Comparison of ENCODE assay signal across 2 cellular contexts in genomic region chr1:24606296-24606605, GRCh38.
TF ChIP-seq lines count a peak whose summit lies in the region.

No MANE protein-coding gene starts in this region.

TF ChIP-seq in K562, 482 proteins besides CTCF, POLR2A, EP300 and RAD21:
- TF ChIP-seq NFE2L1 (tag; IDR thresholded peaks at IDR 0.05; ENCODE audit: borderline replicate concordance, low read depth) (peak; percentile 42), MAFG (tag; conservative IDR thresholded peaks at IDR 0.05) (peak; percentile 86), C11orf30 (IDR thresholded peaks at IDR 0.05; ENCODE audit: low read depth) (peak; percentile 65), MAFF (IDR thresholded peaks at IDR 0.05; ENCODE audit: low read length) (peak; percentile 29; the same call in 1 of the 2 replicates), NFE2 (IDR thresholded peaks at IDR 0.05; ENCODE audit: low read depth) (peak; percentile 52), YBX1 (IDR thresholded peaks at IDR 0.05) (no peak), BACH1 (tag; IDR thresholded peaks at IDR 0.05) (0 out of 2 replicates have a peak, but pooled peaks have one; percentile 56), BCL6 (CRISPR knock-in tag; IDR thresholded peaks at IDR 0.05) (no peak), SRSF1 (IDR thresholded peaks at IDR 0.05; ENCODE audit: low read depth, low read length) (no peak), JUN (IDR thresholded peaks at IDR 0.05; ENCODE audit: borderline replicate concordance, low read depth, low read length) (no peak), JUN (CRISPR knock-in tag; IDR thresholded peaks at IDR 0.05; ENCODE audit: borderline replicate concordance) (no peak), ZNF316 (IDR thresholded peaks at IDR 0.05) (peak; percentile 65), ATF1 (CRISPR knock-in tag; IDR thresholded peaks at IDR 0.05) (no peak), ATF1 (tag; IDR thresholded peaks at IDR 0.05) (no peak), NFIC (IDR thresholded peaks at IDR 0.05) (no peak), ZC3H11A (IDR thresholded peaks at IDR 0.05; ENCODE audit: low read depth, low read length) (no peak)

TF ChIP-seq in HEK293T, 16 proteins besides CTCF, POLR2A, EP300 and RAD21:
- TF ChIP-seq LEF1 (IDR thresholded peaks at IDR 0.05; ENCODE audit: borderline replicate concordance) (no peak), FOXM1 (IDR thresholded peaks at IDR 0.05; ENCODE audit: borderline replicate concordance) (no peak), ELF4 (IDR thresholded peaks at IDR 0.05) (no peak), BHLHE40 (IDR thresholded peaks at IDR 0.05; ENCODE audit: borderline replicate concordance) (no peak), NFRKB (IDR thresholded peaks at IDR 0.05) (no peak), CTBP1 (IDR thresholded peaks at IDR 0.05; ENCODE audit: borderline replicate concordance) (no peak), ARNT (IDR thresholded peaks at IDR 0.05) (no peak), HDGF (IDR thresholded peaks at IDR 0.05; ENCODE audit: borderline replicate concordance) (no peak), PKNOX1 (IDR thresholded peaks at IDR 0.05) (no peak), L3MBTL2 (conservative IDR thresholded peaks at IDR 0.05) (no peak), FOXK2 (IDR thresholded peaks at IDR 0.05) (no peak), SUZ12 (IDR thresholded peaks at IDR 0.05) (no peak), TARDBP (IDR thresholded peaks at IDR 0.05) (no peak)
